In the genomic region with DNA sequence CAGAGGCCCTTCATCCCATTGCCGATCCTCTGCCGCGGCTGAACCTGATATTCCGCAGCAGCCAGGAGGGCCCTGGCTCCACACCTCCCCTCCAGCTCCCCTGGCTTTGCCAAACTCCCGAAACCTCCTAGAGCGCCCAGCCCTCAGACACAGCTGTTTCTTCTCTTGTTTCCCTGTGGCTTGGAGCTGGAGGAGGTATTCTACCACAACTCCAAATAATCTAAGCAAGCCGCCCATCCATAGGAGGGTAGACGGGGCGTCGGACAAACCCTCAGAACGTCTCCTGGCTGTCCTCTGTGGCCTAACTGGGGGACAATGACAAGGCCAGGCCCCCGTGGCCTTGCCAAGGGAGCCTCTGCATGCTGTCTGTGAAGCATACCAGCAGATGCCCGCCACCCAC, we compare ENCODE assay signal across 1 cellular context.
TF ChIP-seq lines count a peak whose summit lies in the region.

No MANE protein-coding gene starts in this region.

TF ChIP-seq in HCT116, 20 proteins besides CTCF, POLR2A, EP300 and RAD21:
- TF ChIP-seq ZFX (IDR thresholded peaks at IDR 0.05) (no peak), SRF (IDR thresholded peaks at IDR 0.05; ENCODE audit: low read depth) (no peak), YY1 (IDR thresholded peaks at IDR 0.05; ENCODE audit: extremely low read depth, insufficient replicate concordance, low read depth, low read length) (no peak), EZH2phosphoT487 (IDR thresholded peaks at IDR 0.05; ENCODE audit: borderline replicate concordance) (no peak), TCF7L2 (IDR thresholded peaks at IDR 0.05; ENCODE audit: borderline replicate concordance, extremely low read depth, insufficient read depth, insufficient read length) (no peak), CBX3 (IDR thresholded peaks at IDR 0.05; ENCODE audit: low read depth) (no peak), POLR2AphosphoS5 (IDR thresholded peaks at IDR 0.05; ENCODE audit: low read depth, low read length) (no peak), EZH2 (IDR thresholded peaks at IDR 0.05) (no peak), FOSL1 (IDR thresholded peaks at IDR 0.05; ENCODE audit: low read depth) (no peak), CEBPB (IDR thresholded peaks at IDR 0.05; ENCODE audit: low read depth) (no peak), ZNF274 (IDR thresholded peaks at IDR 0.05; ENCODE audit: low read depth, low read length) (no peak), EGR1 (IDR thresholded peaks at IDR 0.05; ENCODE audit: low read depth) (no peak), SIN3A (IDR thresholded peaks at IDR 0.05; ENCODE audit: low read depth) (no peak), ELF1 (IDR thresholded peaks at IDR 0.05; ENCODE audit: borderline replicate concordance, low read depth) (no peak)
- TF ChIP-seq, protein P1, sequence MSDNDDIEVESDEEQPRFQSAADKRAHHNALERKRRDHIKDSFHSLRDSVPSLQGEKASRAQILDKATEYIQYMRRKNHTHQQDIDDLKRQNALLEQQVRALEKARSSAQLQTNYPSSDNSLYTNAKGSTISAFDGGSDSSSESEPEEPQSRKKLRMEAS (IDR thresholded peaks at IDR 0.05), result no peak
- TF ChIP-seq, protein P2, sequence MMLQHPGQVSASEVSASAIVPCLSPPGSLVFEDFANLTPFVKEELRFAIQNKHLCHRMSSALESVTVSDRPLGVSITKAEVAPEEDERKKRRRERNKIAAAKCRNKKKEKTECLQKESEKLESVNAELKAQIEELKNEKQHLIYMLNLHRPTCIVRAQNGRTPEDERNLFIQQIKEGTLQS (IDR thresholded peaks at IDR 0.05), result no peak
- TF ChIP-seq, protein P3, sequence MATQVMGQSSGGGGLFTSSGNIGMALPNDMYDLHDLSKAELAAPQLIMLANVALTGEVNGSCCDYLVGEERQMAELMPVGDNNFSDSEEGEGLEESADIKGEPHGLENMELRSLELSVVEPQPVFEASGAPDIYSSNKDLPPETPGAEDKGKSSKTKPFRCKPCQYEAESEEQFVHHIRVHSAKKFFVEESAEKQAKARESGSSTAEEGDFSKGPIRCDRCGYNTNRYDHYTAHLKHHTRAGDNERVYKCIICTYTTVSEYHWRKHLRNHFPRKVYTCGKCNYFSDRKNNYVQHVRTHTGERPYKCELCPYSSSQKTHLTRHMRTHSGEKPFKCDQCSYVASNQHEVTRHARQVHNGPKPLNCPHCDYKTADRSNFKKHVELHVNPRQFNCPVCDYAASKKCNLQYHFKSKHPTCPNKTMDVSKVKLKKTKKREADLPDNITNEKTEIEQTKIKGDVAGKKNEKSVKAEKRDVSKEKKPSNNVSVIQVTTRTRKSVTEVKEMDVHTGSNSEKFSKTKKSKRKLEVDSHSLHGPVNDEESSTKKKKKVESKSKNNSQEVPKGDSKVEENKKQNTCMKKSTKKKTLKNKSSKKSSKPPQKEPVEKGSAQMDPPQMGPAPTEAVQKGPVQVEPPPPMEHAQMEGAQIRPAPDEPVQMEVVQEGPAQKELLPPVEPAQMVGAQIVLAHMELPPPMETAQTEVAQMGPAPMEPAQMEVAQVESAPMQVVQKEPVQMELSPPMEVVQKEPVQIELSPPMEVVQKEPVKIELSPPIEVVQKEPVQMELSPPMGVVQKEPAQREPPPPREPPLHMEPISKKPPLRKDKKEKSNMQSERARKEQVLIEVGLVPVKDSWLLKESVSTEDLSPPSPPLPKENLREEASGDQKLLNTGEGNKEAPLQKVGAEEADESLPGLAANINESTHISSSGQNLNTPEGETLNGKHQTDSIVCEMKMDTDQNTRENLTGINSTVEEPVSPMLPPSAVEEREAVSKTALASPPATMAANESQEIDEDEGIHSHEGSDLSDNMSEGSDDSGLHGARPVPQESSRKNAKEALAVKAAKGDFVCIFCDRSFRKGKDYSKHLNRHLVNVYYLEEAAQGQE (IDR thresholded peaks at IDR 0.05; ENCODE audit: low read depth), result no peak
- TF ChIP-seq, protein P4, sequence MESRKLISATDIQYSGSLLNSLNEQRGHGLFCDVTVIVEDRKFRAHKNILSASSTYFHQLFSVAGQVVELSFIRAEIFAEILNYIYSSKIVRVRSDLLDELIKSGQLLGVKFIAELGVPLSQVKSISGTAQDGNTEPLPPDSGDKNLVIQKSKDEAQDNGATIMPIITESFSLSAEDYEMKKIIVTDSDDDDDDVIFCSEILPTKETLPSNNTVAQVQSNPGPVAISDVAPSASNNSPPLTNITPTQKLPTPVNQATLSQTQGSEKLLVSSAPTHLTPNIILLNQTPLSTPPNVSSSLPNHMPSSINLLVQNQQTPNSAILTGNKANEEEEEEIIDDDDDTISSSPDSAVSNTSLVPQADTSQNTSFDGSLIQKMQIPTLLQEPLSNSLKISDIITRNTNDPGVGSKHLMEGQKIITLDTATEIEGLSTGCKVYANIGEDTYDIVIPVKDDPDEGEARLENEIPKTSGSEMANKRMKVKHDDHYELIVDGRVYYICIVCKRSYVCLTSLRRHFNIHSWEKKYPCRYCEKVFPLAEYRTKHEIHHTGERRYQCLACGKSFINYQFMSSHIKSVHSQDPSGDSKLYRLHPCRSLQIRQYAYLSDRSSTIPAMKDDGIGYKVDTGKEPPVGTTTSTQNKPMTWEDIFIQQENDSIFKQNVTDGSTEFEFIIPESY (IDR thresholded peaks at IDR 0.05; ENCODE audit: extremely low read depth, insufficient replicate concordance, low read length), result no peak
